In genomic region chr9:105286098-105286497, GRCh38 we compare ENCODE assay signal across 24 cellular contexts. TPM values are rescaled to one million over a fixed set of nuclear protein-coding genes. Genes with fewer than 3 reads are reported as not detected.
DNase-seq lines count a peak whose midpoint lies in the region; ATAC-seq and TF ChIP-seq lines count a peak whose summit lies in the region.
"Had no signal": no experiment of that assay in that cellular context is flagged by ENCODE, and none has a peak within 500 bp of the region (broad histone marks: within the 10 kb centered on the region; RNA-seq: fewer than 3 reads in every experiment).

No MANE protein-coding gene starts in this region.

- H3K9me3 Mint-ChIP-seq in activated T-cell treated with anti-CD3 and anti-CD28 coated beads, Interleukin-2, amount 50 U/mL, for 72 hours: no peaks in the 10 kb centered on the region
- no peaks in the 10 kb centered on the region for H3K9me3 Mint-ChIP-seq in activated T-cell treated with anti-CD3 and anti-CD28 coated beads, Interleukin-2, amount 50 U/mL, for 24 hours
- H3K9me3 Mint-ChIP-seq in WTC11: no peaks in the 10 kb centered on the region
- no peaks in the 10 kb centered on the region for H3K9me3 Mint-ChIP-seq in progenitor cell of endocrine pancreas (ENCODE audit: low read depth)
- H3K9me3 Mint-ChIP-seq in naive thymus-derived CD8-positive, alpha-beta T cell: no peaks in the 10 kb centered on the region
- H3K9me3 Mint-ChIP-seq: CD8-positive, alpha-beta T cell had no signal

- H3K4me3 ChIP-seq in fibroblast of mammary gland (ENCODE audit: control insufficient read depth, low read depth, low read length): no peak overlapping the region
- H3K4me3 ChIP-seq: GM12878 had no signal

- TF ChIP-seq CTCF in WTC11 (IDR thresholded peaks at IDR 0.05) (no peak), fibroblast of mammary gland (conservative IDR thresholded peaks at IDR 0.05; ENCODE audit: control insufficient read depth, insufficient read depth, low read depth, low read length) (no peak), progenitor cell of endocrine pancreas (IDR thresholded peaks at IDR 0.05; ENCODE audit: unreplicated experiment) (no peak)

- no peaks in the 10 kb centered on the region for H3K27me3 Mint-ChIP-seq in activated T-cell treated with anti-CD3 and anti-CD28 coated beads, Interleukin-2, amount 50 U/mL, for 72 hours (ENCODE audit: low read depth)
- no peaks in the 10 kb centered on the region for H3K27me3 Mint-ChIP-seq in activated T-cell treated with anti-CD3 and anti-CD28 coated beads, Interleukin-2, amount 50 U/mL, for 24 hours
- no peaks in the 10 kb centered on the region for H3K27me3 Mint-ChIP-seq in WTC11 (ENCODE audit: low read depth)
- no peaks in the 10 kb centered on the region for H3K27me3 Mint-ChIP-seq in progenitor cell of endocrine pancreas
- no peaks in the 10 kb centered on the region for H3K27me3 Mint-ChIP-seq in naive thymus-derived CD8-positive, alpha-beta T cell
- H3K27me3 Mint-ChIP-seq: B cell had no signal

- no peak for DNase-seq in activated T-cell treated with anti-CD3 and anti-CD28 coated beads, Interleukin-2, amount 50 U/mL, for 72 hours
- DNase-seq in activated T-cell treated with anti-CD3 and anti-CD28 coated beads, Interleukin-2, amount 50 U/mL, for 24 hours: no peak
- no peak for DNase-seq in WTC11 (ENCODE audit: low spot score)
- peak; percentile 25 for DNase-seq in fibroblast of mammary gland (ENCODE audit: low read depth)
- no peak for DNase-seq in progenitor cell of endocrine pancreas (ENCODE audit: low spot score, unreplicated experiment)
- DNase-seq in naive thymus-derived CD8-positive, alpha-beta T cell: no peak
- DNase-seq: Caco-2; CD8-positive, alpha-beta T cell; EL; GDM1; Karpas-422; NCI-H1105 treated with DMSO at 0.1 percent for 48 hours; NCI-H146; NCI-H2029; NCI-H446; NCI-H524 treated with DMSO at 0.1 percent for 48 hours; NCI-H774; NK-92 treated with Interleukin-12 subunit alpha and Interleukin-12 subunit beta, amount 100 ng/mL, for 24 hours; PC-3; SK-N-SH had no signal

- CTCF ChIA-PET in WTC11 (lab: Charles Lee): interaction anchor here (1.5 kb wide), 1 partner anchor 423 kb away, joined by 6 read pairs; no protein-coding TSS in a partner anchor

- H3K4me1 Mint-ChIP-seq in activated T-cell treated with anti-CD3 and anti-CD28 coated beads, Interleukin-2, amount 50 U/mL, for 72 hours (ENCODE audit: low read depth): peaks cover 9% of the 10 kb centered on the region
- peaks cover 10% of the 10 kb centered on the region for H3K4me1 Mint-ChIP-seq in activated T-cell treated with anti-CD3 and anti-CD28 coated beads, Interleukin-2, amount 50 U/mL, for 24 hours (ENCODE audit: low read depth)
- H3K4me1 Mint-ChIP-seq in WTC11: peaks cover 57% of the 10 kb centered on the region
- H3K4me1 Mint-ChIP-seq in progenitor cell of endocrine pancreas (ENCODE audit: low read depth): peaks cover 24% of the 10 kb centered on the region
- H3K4me1 Mint-ChIP-seq in naive thymus-derived CD8-positive, alpha-beta T cell: peaks cover 0 to 8% (median 2%) of the 10 kb centered on the region in 4 donors
- H3K4me1 Mint-ChIP-seq: B cell had no signal

- H3K36me3 Mint-ChIP-seq in activated T-cell treated with anti-CD3 and anti-CD28 coated beads, Interleukin-2, amount 50 U/mL, for 72 hours (ENCODE audit: insufficient read depth in 2 of 2): no peaks in the 10 kb centered on the region
- no peaks in the 10 kb centered on the region for H3K36me3 Mint-ChIP-seq in activated T-cell treated with anti-CD3 and anti-CD28 coated beads, Interleukin-2, amount 50 U/mL, for 24 hours (ENCODE audit: low read depth)
- no peaks in the 10 kb centered on the region for H3K36me3 Mint-ChIP-seq in WTC11
- no peaks in the 10 kb centered on the region for H3K36me3 Mint-ChIP-seq in progenitor cell of endocrine pancreas (ENCODE audit: insufficient read depth)
- no peaks in the 10 kb centered on the region for H3K36me3 Mint-ChIP-seq in naive thymus-derived CD8-positive, alpha-beta T cell
- H3K36me3 Mint-ChIP-seq: CD8-positive, alpha-beta T cell had no signal

- no peak overlapping the region for H3K4me3 Mint-ChIP-seq in activated T-cell treated with anti-CD3 and anti-CD28 coated beads, Interleukin-2, amount 50 U/mL, for 72 hours
- no peak overlapping the region for H3K4me3 Mint-ChIP-seq in activated T-cell treated with anti-CD3 and anti-CD28 coated beads, Interleukin-2, amount 50 U/mL, for 24 hours
- H3K4me3 Mint-ChIP-seq in WTC11 (no peak overlapping the region), progenitor cell of endocrine pancreas (ENCODE audit: low read depth) (no peak overlapping the region)
- no peak overlapping the region for H3K4me3 Mint-ChIP-seq in naive thymus-derived CD8-positive, alpha-beta T cell
- H3K4me3 Mint-ChIP-seq: B cell; CD8-positive, alpha-beta T cell had no signal

- ATAC-seq in activated T-cell treated with anti-CD3 and anti-CD28 coated beads, Interleukin-2, amount 50 U/mL, for 72 hours (replicated peaks in 1 of 2): no peak
- ATAC-seq in WTC11 (no peak), GM18502 (IDR thresholded peaks at IDR 0.05; ENCODE audit: poor library complexity, unreplicated experiment) (no peak), GM18498 (IDR thresholded peaks at IDR 0.05; ENCODE audit: unreplicated experiment) (no peak)
- ATAC-seq in naive thymus-derived CD8-positive, alpha-beta T cell: no peak
- ATAC-seq: CD8-positive, alpha-beta T cell; GM12878; PC-3 had no signal

- POLR2A ChIA-PET in WTC11 (lab: Charles Lee): no interaction called here
- POLR2A ChIA-PET in naive thymus-derived CD8-positive, alpha-beta T cell (lab: Charles Lee): no interaction called here

- peak overlapping the region; percentile 20 for H3K27ac Mint-ChIP-seq in activated T-cell treated with anti-CD3 and anti-CD28 coated beads, Interleukin-2, amount 50 U/mL, for 72 hours
- no peak overlapping the region for H3K27ac Mint-ChIP-seq in activated T-cell treated with anti-CD3 and anti-CD28 coated beads, Interleukin-2, amount 50 U/mL, for 24 hours
- peak overlapping the region; percentile 93 for H3K27ac Mint-ChIP-seq in WTC11
- H3K27ac Mint-ChIP-seq in progenitor cell of endocrine pancreas: peak overlapping the region; percentile 52
- H3K27ac Mint-ChIP-seq in naive thymus-derived CD8-positive, alpha-beta T cell: no peak overlapping the region
- H3K27ac Mint-ChIP-seq: B cell; CD8-positive, alpha-beta T cell had no signal

TF ChIP-seq in WTC11, 78 proteins besides CTCF, POLR2A, EP300 and RAD21 (continues in another document):
- no peak for TF ChIP-seq ZMAT4 (CRISPR knock-in tag; IDR thresholded peaks at IDR 0.05)
- TF ChIP-seq MXD4 (CRISPR knock-in tag; IDR thresholded peaks at IDR 0.05; ENCODE audit: borderline replicate concordance): no peak
- TF ChIP-seq E2F5 (CRISPR knock-in tag; IDR thresholded peaks at IDR 0.05): no peak
- TF ChIP-seq ATF6 (CRISPR knock-in tag; IDR thresholded peaks at IDR 0.05): no peak
- TF ChIP-seq E2F4 (CRISPR knock-in tag; IDR thresholded peaks at IDR 0.05; ENCODE audit: borderline replicate concordance, low read depth): no peak
- TF ChIP-seq TEAD4 (CRISPR knock-in tag; IDR thresholded peaks at IDR 0.05): no peak
- TF ChIP-seq PRRX2 (CRISPR knock-in tag; IDR thresholded peaks at IDR 0.05): no peak

RNA-seq across cellular contexts. Expression of gene SLC44A1, which starts 41.6 kb away (rescaled TPM):
- 10 to 100 TPM in 1 of 2 donors, 1 to 10 TPM in 1; 10.0 to 11.8 TPM for total RNA-seq in activated T-cell treated with anti-CD3 and anti-CD28 coated beads, Interleukin-2, amount 50 U/mL, for 72 hours
- total RNA-seq in WTC11 (2021): 45.9 to 48.9 TPM (median 47.6 TPM) in 3 replicates
- total RNA-seq in progenitor cell of endocrine pancreas: 48.7 and 53.5 TPM in 2 replicates
- 1 to 10 TPM; 8.2 to 9.4 TPM for total RNA-seq in naive thymus-derived CD8-positive, alpha-beta T cell
- 10 to 100 TPM; 12.2 to 16.8 (median 14.3) TPM for polyA plus RNA-seq in naive thymus-derived CD8-positive, alpha-beta T cell

Comparison
In these comparisons a context has a peak if more than half of its experiments do, and no peak if none do; other contexts are left out.
1. H3K27ac Mint-ChIP-seq: peak in activated T-cell treated with anti-CD3 and anti-CD28 coated beads, Interleukin-2, amount 50 U/mL, for 72 hours (single experiment), WTC11 (single experiment) and progenitor cell of endocrine pancreas (single experiment); none in activated T-cell treated with anti-CD3 and anti-CD28 coated beads, Interleukin-2, amount 50 U/mL, for 24 hours (single experiment) and naive thymus-derived CD8-positive, alpha-beta T cell (0 of 10).